8 cellular contexts compared by ENCODE assay signal in the genomic region with DNA sequence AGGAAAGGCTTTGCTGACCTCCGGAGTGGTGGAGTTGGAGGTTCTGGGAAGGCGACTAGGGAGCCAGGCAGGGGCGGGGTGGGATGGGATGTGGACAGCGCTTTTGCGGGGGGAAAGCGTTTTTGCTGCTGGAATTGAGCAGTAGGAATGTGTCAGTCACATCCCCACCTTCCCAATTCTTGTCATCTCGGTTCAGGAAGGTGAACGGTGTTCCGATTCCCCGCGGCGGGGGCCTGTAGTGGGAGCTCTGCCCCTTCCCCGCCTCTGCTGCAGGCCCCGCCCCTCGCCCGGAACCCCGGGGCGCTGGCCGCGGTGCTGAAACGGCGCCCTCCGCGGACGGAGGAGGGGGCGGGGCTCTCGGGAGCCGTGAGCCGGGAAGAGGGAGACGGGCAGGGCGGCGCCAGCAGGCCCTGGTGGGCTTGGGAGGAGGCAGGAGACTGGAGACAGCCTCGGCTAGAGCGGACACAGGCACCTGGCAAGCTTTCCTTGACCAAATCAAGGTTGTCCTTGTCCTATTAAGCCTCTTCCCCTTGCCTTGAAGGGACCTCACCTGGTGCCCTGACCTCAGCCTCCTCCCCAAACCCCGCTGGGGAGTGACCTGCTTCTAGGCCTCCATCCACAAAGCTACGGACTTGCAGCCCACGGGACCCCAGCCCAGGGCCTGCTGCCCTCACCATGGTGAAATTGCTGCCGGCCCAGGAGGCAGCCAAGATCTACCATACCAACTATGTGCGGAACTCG. TPM values are rescaled to one million over a fixed set of nuclear protein-coding genes. Genes with fewer than 3 reads are reported as not detected.
DNase-seq lines count a peak whose midpoint lies in the region; ATAC-seq lines count a peak whose summit lies in the region.

A gene (plus strand): TSS at position 357 of the 741 bp plus-strand sequence. CDS start 319 bp downstream, at position 676.

- H3K27ac Mint-ChIP-seq in activated CD4-positive, alpha-beta T cell treated with anti-CD3 and anti-CD28 coated beads for 36 hours, result no peak within 1 kb of the TSS

- DNase-seq in GM03348 (ENCODE audit: low spot score) (peak; percentile 84), NCI-H1436 treated with DMSO at 0.1 percent for 48 hours (lab: John Stamatoyannopoulos, UW) (peak; percentile 9), myocyte (ENCODE audit: low read depth) (peak; percentile 42), superior temporal gyrus (ENCODE audit: extremely low spot score) (no peak), putamen (ENCODE audit: low spot score) (no peak)
- DNase-seq in activated CD4-positive, alpha-beta T cell treated with anti-CD3 and anti-CD28 coated beads for 36 hours, result peak; percentile 72

- H3K36me3 Mint-ChIP-seq in activated CD4-positive, alpha-beta T cell treated with anti-CD3 and anti-CD28 coated beads for 36 hours (ENCODE audit: low read depth), result no peaks in the 10 kb centered on the region

- H3K27me3 ChIP-seq in ectodermal cell (ENCODE audit: control insufficient read depth, insufficient read depth, low read length, poor library complexity, severe bottlenecking), result no peaks in the 10 kb centered on the region

- H3K4me3 Mint-ChIP-seq in activated CD4-positive, alpha-beta T cell treated with anti-CD3 and anti-CD28 coated beads for 36 hours, result no peak within 1 kb of the TSS

- H3K9me3 ChIP-seq in ectodermal cell (ENCODE audit: control insufficient read depth, low read length), result no peaks in the 10 kb centered on the region

- ATAC-seq in activated CD4-positive, alpha-beta T cell treated with anti-CD3 and anti-CD28 coated beads for 36 hours, result peak; percentile 77
- no peak for ATAC-seq in GM18867 (IDR thresholded peaks at IDR 0.05; ENCODE audit: unreplicated experiment)

- H3K4me1 Mint-ChIP-seq in activated CD4-positive, alpha-beta T cell treated with anti-CD3 and anti-CD28 coated beads for 36 hours, result no peaks in the 10 kb centered on the region

- peak within 1 kb of the TSS; percentile 47 for H3K4me3 ChIP-seq in ectodermal cell (ENCODE audit: insufficient read depth, low read depth, low read length)

- no peaks in the 10 kb centered on the region for H3K9me3 Mint-ChIP-seq in activated CD4-positive, alpha-beta T cell treated with anti-CD3 and anti-CD28 coated beads for 36 hours (ENCODE audit: low read depth)

- no peak within 1 kb of the TSS for H3K27ac ChIP-seq in ectodermal cell (ENCODE audit: insufficient read depth, low read depth, low read length, poor library complexity, severe bottlenecking)

- POLR2A ChIA-PET in activated CD4-positive, alpha-beta T cell treated with anti-CD3 and anti-CD28 coated beads for 36 hours (lab: Charles Lee), result interaction anchor here (0.6 kb wide), 1 partner anchor 526 kb away, joined by 3 read pairs; no protein-coding TSS in a partner anchor

- CTCF ChIA-PET in activated CD4-positive, alpha-beta T cell treated with anti-CD3 and anti-CD28 coated beads for 36 hours (lab: Charles Lee), result no interaction called here

- no peaks in the 10 kb centered on the region for H3K36me3 ChIP-seq in ectodermal cell (ENCODE audit: control insufficient read depth, insufficient read depth, low read length)

- peaks cover 16% of the 10 kb centered on the region for H3K27me3 Mint-ChIP-seq in activated CD4-positive, alpha-beta T cell treated with anti-CD3 and anti-CD28 coated beads for 36 hours

- H3K4me1 ChIP-seq in ectodermal cell (ENCODE audit: control insufficient read depth, insufficient read depth, low read length), result no peaks in the 10 kb centered on the region

- intact Hi-C loops in activated CD4-positive, alpha-beta T cell treated with anti-CD3 and anti-CD28 coated beads for 36 hours (cut with DNase I, micrococcal nuclease), result no loop called here

- 13 to 15% methylated on average over 40 of the region's 40 CpGs for WGBS in ectodermal cell, 2 experiments

RNA-seq across cellular contexts. Expression of the gene that starts here (rescaled TPM):
- not detected for total RNA-seq in activated CD4-positive, alpha-beta T cell treated with anti-CD3 and anti-CD28 coated beads for 36 hours
- polyA plus RNA-seq in ectodermal cell (2013, experiment 1 of 4), result not detected
- not detected for polyA plus RNA-seq in ectodermal cell (2013, experiment 2 of 4)
- not detected for polyA plus RNA-seq in ectodermal cell (2013, experiment 3 of 4)
- not detected for polyA plus RNA-seq in ectodermal cell (2013, experiment 4 of 4)
- not detected in 2 replicates for total RNA-seq in myocyte
- not detected for polyA plus RNA-seq in myocyte (2012)

Comparison
In these comparisons a context has a peak if more than half of its experiments do, and no peak if none do; other contexts are left out.
1. Peak in DNase-seq and ATAC-seq in activated CD4-positive, alpha-beta T cell treated with anti-CD3 and anti-CD28 coated beads for 36 hours; RNA of the gene not detected or under 1 TPM.
2. Peak in DNase-seq in myocyte; RNA of the gene not detected or under 1 TPM.
3. DNase-seq: peak in GM03348 (single experiment) and NCI-H1436 treated with DMSO at 0.1 percent for 48 hours (single experiment); none in superior temporal gyrus (single experiment) and putamen (single experiment).